In the genomic region with DNA sequence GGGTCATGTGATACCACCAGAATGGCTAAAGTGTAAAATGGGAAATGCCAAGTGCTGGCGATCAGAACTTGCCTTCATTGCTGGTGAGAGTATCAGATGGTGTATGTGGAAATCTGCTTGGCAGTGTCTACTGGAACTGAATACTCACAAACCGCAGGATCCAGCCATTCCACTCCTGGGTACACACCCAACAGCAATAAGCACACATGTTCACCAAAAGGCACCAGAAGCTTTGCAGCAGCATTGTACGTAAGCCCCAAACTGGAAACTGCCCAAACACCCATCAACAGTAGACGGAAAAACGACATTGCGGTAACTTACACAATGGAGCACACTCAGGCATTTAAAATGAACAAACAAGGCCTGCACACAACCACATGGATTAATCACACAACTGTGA, we compare ENCODE assay signal across 19 cellular contexts. TPM values are rescaled to one million over a fixed set of nuclear protein-coding genes. Genes with fewer than 3 reads are reported as not detected.
DNase-seq lines count a peak whose midpoint lies in the region; ATAC-seq, FAIRE-seq and TF ChIP-seq lines count a peak whose summit lies in the region.
"Had no signal": no experiment of that assay in that cellular context is flagged by ENCODE, and none has a peak within 500 bp of the region (broad histone marks: within the 10 kb centered on the region; RNA-seq: fewer than 3 reads in every experiment).

No MANE protein-coding gene starts in this region.

- intact Hi-C loops in tibial artery (cut with DNase I; ENCODE audit: low total_unique reads) = no loop called here

- 69 to 81% methylated on average over 6 of the region's 6 CpGs for WGBS in lung, 2 donors

- ATAC-seq in lung (ENCODE audit: insufficient read depth, low FRiP score) (peak; percentile 73), HG02642 (IDR thresholded peaks at IDR 0.05; ENCODE audit: poor library complexity, unreplicated experiment) (no peak)
- ATAC-seq: gastroesophageal sphincter, Right ventricle myocardium inferior, T-cell had no signal

- DNase-seq in AG20443 (ENCODE audit: low spot score) (peak; percentile 78), LHCN-M2 (ENCODE audit: low read depth) (peak; percentile 48), bronchial epithelial cell (ENCODE audit: low read depth) (peak; percentile 97), lung (ENCODE audit: low spot score) (peak; percentile 64), tibial artery (no peak), NAMALWA (ENCODE audit: low spot score) (no peak), NCI-H446 (lab: John Stamatoyannopoulos, UW) (no peak)
- DNase-seq: activated CD4-positive, alpha-beta memory T cell treated with anti-CD3 and anti-CD28 coated beads for 36 hours; activated naive CD8-positive, alpha-beta T cell treated with anti-CD3 and anti-CD28 coated beads, Interleukin-2, amount 10 ng/mL, durations not matched to agents 7 days and 5 days; activated T-cell treated with anti-CD3 and anti-CD28 coated beads, Interleukin-2, amount 50 U/mL, for 48 hours; central memory CD4-positive, alpha-beta T cell; effector memory CD4-positive, alpha-beta T cell; NCI-H1105; nephron progenitor cell; NK-92 treated with Interleukin-12 subunit alpha and Interleukin-12 subunit beta, amount 100 ng/mL, for 24 hours; T-cell had no signal

- no peaks in the 10 kb centered on the region for H3K27me3 ChIP-seq in bronchial epithelial cell (ENCODE audit: control insufficient read depth, insufficient read depth, low read length)
- H3K27me3 ChIP-seq in lung (ENCODE audit: control insufficient read depth, insufficient read depth) = no peaks in the 10 kb centered on the region
- peaks cover 0 to 15% of the 10 kb centered on the region in 2 donors for H3K27me3 ChIP-seq in tibial artery

- no peaks in the 10 kb centered on the region for H3K36me3 ChIP-seq in bronchial epithelial cell (ENCODE audit: control insufficient read depth, insufficient read depth, low read length)
- H3K36me3 ChIP-seq in lung (ENCODE audit: control insufficient read depth in 2 of 2, insufficient read depth in 2 of 2, low read length in 2 of 2) = no peaks in the 10 kb centered on the region
- H3K36me3 ChIP-seq in tibial artery = no peaks in the 10 kb centered on the region
- H3K36me3 ChIP-seq: gastroesophageal sphincter had no signal

- TF ChIP-seq CTCF in bronchial epithelial cell (IDR thresholded peaks at IDR 0.05; ENCODE audit: insufficient read depth, low read length, severe bottlenecking) (no peak), lung (IDR thresholded peaks at IDR 0.05; ENCODE audit: control extremely low read depth, extremely low read depth) (no peak), tibial artery (IDR thresholded peaks at IDR 0.05) (no peak)

- H3K4me3 ChIP-seq in bronchial epithelial cell (ENCODE audit: low read depth, low read length) (no peak overlapping the region), lung (no peak overlapping the region), tibial artery (no peak overlapping the region)
- H3K4me3 ChIP-seq: gastroesophageal sphincter had no signal

- peak overlapping the region in 1 of 2 donors; percentile 7 for H3K27ac ChIP-seq in lung (ENCODE audit: low read depth in 1 of 2, low read length in 1 of 2)
- H3K27ac ChIP-seq in tibial artery = no peak overlapping the region
- H3K27ac ChIP-seq: gastroesophageal sphincter had no signal

- H3K9me3 ChIP-seq in lung (ENCODE audit: control insufficient read depth in 2 of 2, insufficient read depth in 1 of 2, low read length in 1 of 2) (no peaks in the 10 kb centered on the region), tibial artery (no peaks in the 10 kb centered on the region)
- H3K9me3 ChIP-seq: gastroesophageal sphincter had no signal

- H3K4me1 ChIP-seq in lung (ENCODE audit: control insufficient read depth in 2 of 2, insufficient read depth in 2 of 2, low read length in 2 of 2) (peaks cover 0 to 2% of the 10 kb centered on the region in 2 donors), tibial artery (peaks cover 0 to 4% (median 0%) of the 10 kb centered on the region in 4 donors)
- H3K4me1 ChIP-seq: gastroesophageal sphincter had no signal

- peak; percentile 98 for FAIRE-seq in bronchial epithelial cell (lab: Jason Lieb, UNC)

RNA-seq across cellular contexts. Expression of a gene that starts 37.4 kb away (rescaled TPM):
- not detected in 2 replicates for total RNA-seq in LHCN-M2 (2014; rRNA removed)
- polyA plus RNA-seq in LHCN-M2 (2012) = not detected
- not detected in 2 replicates for total RNA-seq in bronchial epithelial cell
- total RNA-seq in lung = under 1 TPM in 1 of 2 donors, not detected in 1; 0.40 TPM
- polyA plus RNA-seq in lung = 1 to 10 TPM; 1.2 to 3.1 TPM
- total RNA-seq: activated CD4-positive, alpha-beta memory T cell treated with anti-CD3 and anti-CD28 coated beads for 36 hours; activated naive CD8-positive, alpha-beta T cell treated with anti-CD3 and anti-CD28 coated beads, Interleukin-2, amount 10 ng/mL, durations not matched to agents 7 days and 5 days; Right ventricle myocardium inferior; T-cell had no signal

RNA-seq across cellular contexts. Expression of a gene that starts 51.1 kb away (rescaled TPM):
- total RNA-seq in LHCN-M2 (2014; rRNA removed) = not detected in 2 replicates
- polyA plus RNA-seq in LHCN-M2 (2012) = not detected
- total RNA-seq in bronchial epithelial cell = not detected in 2 replicates
- not detected for total RNA-seq in lung
- polyA plus RNA-seq in lung = under 1 TPM in 1 of 2 donors, not detected in 1; 0.25 TPM
- total RNA-seq: activated CD4-positive, alpha-beta memory T cell treated with anti-CD3 and anti-CD28 coated beads for 36 hours; activated naive CD8-positive, alpha-beta T cell treated with anti-CD3 and anti-CD28 coated beads, Interleukin-2, amount 10 ng/mL, durations not matched to agents 7 days and 5 days; gastroesophageal sphincter; Right ventricle myocardium inferior; T-cell had no signal

Comparison
In these comparisons a context has a peak if more than half of its experiments do, and no peak if none do; other contexts are left out.
1. DNase-seq: peak in AG20443 (single experiment), LHCN-M2 (single experiment), bronchial epithelial cell (single experiment) and lung (single experiment); none in tibial artery (0 of 2), NAMALWA (single experiment) and NCI-H446 (0 of 2).